In the genomic region with DNA sequence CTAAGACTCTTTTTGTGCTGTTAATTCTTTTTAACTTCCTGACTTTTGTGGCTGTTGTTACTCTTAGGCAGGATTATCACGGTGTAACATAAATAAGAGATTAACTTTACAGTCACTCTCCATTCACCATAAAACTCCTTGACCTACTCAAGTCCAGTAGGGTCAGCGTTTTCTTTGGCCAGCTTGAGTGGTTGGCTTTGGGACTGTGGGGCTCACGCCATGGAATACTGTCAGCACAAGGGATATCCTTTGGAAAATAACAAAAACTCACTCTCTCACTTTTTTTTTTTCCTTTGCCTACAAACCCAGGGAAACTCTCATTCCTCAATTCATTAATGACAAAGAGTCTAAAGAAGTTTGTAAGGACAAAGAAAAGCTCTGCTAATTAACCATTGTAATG, we compare ENCODE assay signal across 22 cellular contexts.
DNase-seq lines count a peak whose midpoint lies in the region; ATAC-seq and TF ChIP-seq lines count a peak whose summit lies in the region.
"Had no signal": no experiment of that assay in that cellular context is flagged by ENCODE, and none has a peak within 500 bp of the region (broad histone marks: within the 10 kb centered on the region; RNA-seq: fewer than 3 reads in every experiment).

No MANE protein-coding gene starts in this region.

- POLR2A ChIA-PET in HEK293T (lab: Yijun Ruan, JAX) = no interaction called here

- no peak overlapping the region for H4K91ac ChIP-seq in H9 (ENCODE audit: insufficient read length, low read depth, low read length)

- no peak overlapping the region for H3T11ph ChIP-seq in H9 (ENCODE audit: low read length)

- no peaks in the 10 kb centered on the region for H3F3A ChIP-seq in neural progenitor cell (ENCODE audit: low read depth)

- peak overlapping the region in 2 of 3 experiments; percentile 76 to 94; a peak in 5 of 7 replicates for H3K27ac Mint-ChIP-seq in H9
- no peak overlapping the region for H3K27ac Mint-ChIP-seq in neural progenitor cell
- no peak overlapping the region for H3K27ac Mint-ChIP-seq in activated T-helper 17 cell treated with anti-CD3 and anti-CD28 coated beads, Interleukin-2, amount 50 U/mL, for 72 hours
- H3K27ac Mint-ChIP-seq: CD4-positive, CD25-positive, alpha-beta regulatory T cell; CD8-positive, alpha-beta memory T cell; IgD-negative memory B cell had no signal

- H3K79me2 ChIP-seq in H9 (ENCODE audit: insufficient read depth, low read length) = no peaks in the 10 kb centered on the region
- no peaks in the 10 kb centered on the region for H3K79me2 ChIP-seq in neural progenitor cell (ENCODE audit: low read depth)

- H3K23ac ChIP-seq in H9 (ENCODE audit: insufficient read length, low read depth, low read length) = no peak overlapping the region

- ATAC-seq in activated T-helper 17 cell treated with anti-CD3 and anti-CD28 coated beads, Interleukin-2, amount 50 U/mL, for 72 hours (replicated peaks) = no peak
- ATAC-seq: GM12878, HepG2 had no signal

- H3K27me3 Mint-ChIP-seq in H9 (ENCODE audit: low read depth) (no peaks in the 10 kb centered on the region), neural progenitor cell (ENCODE audit: insufficient read depth, low read depth) (no peaks in the 10 kb centered on the region)
- H3K27me3 Mint-ChIP-seq in activated T-helper 17 cell treated with anti-CD3 and anti-CD28 coated beads, Interleukin-2, amount 50 U/mL, for 72 hours = no peaks in the 10 kb centered on the region
- H3K27me3 Mint-ChIP-seq: CD4-positive, CD25-positive, alpha-beta regulatory T cell; IgD-negative memory B cell had no signal

- CTCF ChIA-PET in HEK293T (lab: Yijun Ruan, JAX) = no interaction called here

- DNase-seq in H9 (no peak), HEK293T (ENCODE audit: extremely low spot score) (no peak), dermis microvascular lymphatic vessel endothelial cell (ENCODE audit: low read depth in 2 of 2) (peak; percentile 51 to 56), neural progenitor cell (ENCODE audit: low spot score) (peak; percentile 26), GM13976 (ENCODE audit: low spot score) (no peak)
- DNase-seq in activated effector memory CD4-positive, alpha-beta T cell treated with anti-CD3 and anti-CD28 coated beads, Interleukin-2, amount 50 U/mL, for 16 hours = no peak
- DNase-seq: ACHN; BE2C; C1 segment of cervical spinal cord; CD4-positive, CD25-positive, alpha-beta regulatory T cell; CD8-positive, alpha-beta memory T cell; DMS 273 treated with DMSO at 0.1 percent for 48 hours; DMS53; DND-41; EL; GM23248; H7; KBM-7 had no signal

- no peak overlapping the region for H2BK15ac ChIP-seq in H9 (ENCODE audit: low read depth, low read length)

- no peak overlapping the region for H4K5ac ChIP-seq in H9 (ENCODE audit: insufficient read length, low read depth, low read length)

- no peak overlapping the region for H2BK12ac ChIP-seq in H9 (ENCODE audit: insufficient read length, low read depth, low read length)

- in situ Hi-C loops in GM13976 (cut with MboI; ENCODE audit: low sequenced_read_pairs, unreplicated experiment) = no loop called here

- H3K27ac ChIP-seq in H9 (ENCODE audit: insufficient read length, low read depth, low read length) = no peak overlapping the region
- H3K27ac ChIP-seq in neural progenitor cell = no peak overlapping the region
- H3K27ac ChIP-seq: GM23248 had no signal

- H4K20me1 ChIP-seq in H9 (ENCODE audit: control insufficient read depth, insufficient read depth, insufficient read length) (no peaks in the 10 kb centered on the region), neural progenitor cell (ENCODE audit: low read depth) (no peaks in the 10 kb centered on the region)

- WGBS in H9 (ENCODE audit: extremely low coverage, insufficient read length, low lambda C conversion rate) = no CpG with 5 or more reads among the region's 3 CpGs

- H3K4me1 ChIP-seq in H9 (ENCODE audit: insufficient read depth, low read length) (0 out of 2 replicates have a peak, but pooled peaks cover 2% of the 10 kb centered on the region), neural progenitor cell (peaks cover 10% of the 10 kb centered on the region)
- H3K4me1 ChIP-seq: BE2C had no signal

- H3K4me1 Mint-ChIP-seq in H9 = peaks cover 20 to 21% of the 10 kb centered on the region in 2 experiments
- peaks cover 4% of the 10 kb centered on the region for H3K4me1 Mint-ChIP-seq in neural progenitor cell
- H3K4me1 Mint-ChIP-seq in activated T-helper 17 cell treated with anti-CD3 and anti-CD28 coated beads, Interleukin-2, amount 50 U/mL, for 72 hours = no peaks in the 10 kb centered on the region
- H3K4me1 Mint-ChIP-seq: CD4-positive, CD25-positive, alpha-beta regulatory T cell; CD8-positive, alpha-beta memory T cell; IgD-negative memory B cell had no signal

- H3K18ac ChIP-seq in H9 (ENCODE audit: insufficient read length, low read depth, low read length) = no peak overlapping the region

- H2AK5ac ChIP-seq in H9 (ENCODE audit: insufficient read length, low read length) = no peak overlapping the region

- H2BK20ac ChIP-seq in H9 (ENCODE audit: low read depth, low read length, poor library complexity, severe bottlenecking) = no peak overlapping the region

- no peak overlapping the region for H3K9ac ChIP-seq in H9 (ENCODE audit: extremely low read depth, insufficient read length, low read length)
- no peak overlapping the region for H3K9ac ChIP-seq in neural progenitor cell
- H3K9ac ChIP-seq: GM23248 had no signal

- H3K36me3 Mint-ChIP-seq in H9 (ENCODE audit: insufficient read depth in 1 of 3, low read depth in 3 of 3) (no peaks in the 10 kb centered on the region), neural progenitor cell (no peaks in the 10 kb centered on the region)
- no peaks in the 10 kb centered on the region for H3K36me3 Mint-ChIP-seq in activated T-helper 17 cell treated with anti-CD3 and anti-CD28 coated beads, Interleukin-2, amount 50 U/mL, for 72 hours (ENCODE audit: low read depth)
- H3K36me3 Mint-ChIP-seq: CD4-positive, CD25-positive, alpha-beta regulatory T cell; CD8-positive, alpha-beta memory T cell; IgD-negative memory B cell had no signal

- no peak overlapping the region for H3K4me3 ChIP-seq in neural progenitor cell
- H3K4me3 ChIP-seq: GM12878, GM23248 had no signal

- no peak overlapping the region for H4K8ac ChIP-seq in H9 (replicated peaks; ENCODE audit: insufficient read length, low read depth, low read length)

- H3K4me3 Mint-ChIP-seq in H9 = no peak overlapping the region
- no peak overlapping the region for H3K4me3 Mint-ChIP-seq in neural progenitor cell
- H3K4me3 Mint-ChIP-seq in activated T-helper 17 cell treated with anti-CD3 and anti-CD28 coated beads, Interleukin-2, amount 50 U/mL, for 72 hours = no peak overlapping the region
- H3K4me3 Mint-ChIP-seq: CD4-positive, CD25-positive, alpha-beta regulatory T cell; CD8-positive, alpha-beta memory T cell; IgD-negative memory B cell had no signal

- H3K27me3 ChIP-seq in H9 (ENCODE audit: insufficient read depth, low read length) (no peaks in the 10 kb centered on the region), neural progenitor cell (no peaks in the 10 kb centered on the region)
- H3K27me3 ChIP-seq: BE2C had no signal

- H3K14ac ChIP-seq in H9 (ENCODE audit: insufficient read depth, low read length) = no peak overlapping the region

- no peaks in the 10 kb centered on the region for H3K79me1 ChIP-seq in H9 (ENCODE audit: insufficient read depth, low read depth, low read length, poor library complexity, severe bottlenecking)

- H3K23me2 ChIP-seq in H9 (ENCODE audit: insufficient read length, low read depth, low read length, poor library complexity, severe bottlenecking) = no peaks in the 10 kb centered on the region

- no peak overlapping the region for H2BK5ac ChIP-seq in H9 (ENCODE audit: insufficient read length, low read length)

- no peak overlapping the region for H3K4ac ChIP-seq in H9 (ENCODE audit: low read depth, low read length)

- no peak overlapping the region for H2BK120ac ChIP-seq in H9 (ENCODE audit: low read depth, low read length, poor library complexity, severe bottlenecking)

- H3K4me2 ChIP-seq in H9 (ENCODE audit: insufficient read depth, insufficient read length, low read length) (no peak overlapping the region), neural progenitor cell (no peak overlapping the region)

- no peaks in the 10 kb centered on the region for H3K9me3 Mint-ChIP-seq in H9
- H3K9me3 Mint-ChIP-seq in neural progenitor cell = peaks cover 2% of the 10 kb centered on the region
- H3K9me3 Mint-ChIP-seq in activated T-helper 17 cell treated with anti-CD3 and anti-CD28 coated beads, Interleukin-2, amount 50 U/mL, for 72 hours = no peaks in the 10 kb centered on the region

- no peak overlapping the region for H3K56ac ChIP-seq in H9 (ENCODE audit: insufficient read length, low read depth, low read length)

- H3K9me3 ChIP-seq in H9 (ENCODE audit: control insufficient read depth, low read depth, low read length) = no peaks in the 10 kb centered on the region
- H3K9me3 ChIP-seq in neural progenitor cell (ENCODE audit: low read depth) = no peaks in the 10 kb centered on the region
- H3K9me3 ChIP-seq: BE2C had no signal

- no peak overlapping the region for H2AFZ ChIP-seq in H9 (ENCODE audit: low read length)
- no peak overlapping the region for H2AFZ ChIP-seq in neural progenitor cell (replicated peaks)
- H2AFZ ChIP-seq: GM23248 had no signal

- no peaks in the 10 kb centered on the region for H3K36me3 ChIP-seq in neural progenitor cell
- H3K36me3 ChIP-seq: BE2C had no signal

- TF ChIP-seq CTCF in H9 (conservative IDR thresholded peaks at IDR 0.05) (no peak), neural progenitor cell (IDR thresholded peaks at IDR 0.05) (no peak), GM13976 (IDR thresholded peaks at IDR 0.05; ENCODE audit: borderline replicate concordance, control extremely low read depth, extremely low read depth, insufficient read depth, missing control alignments) (no peak)

TF ChIP-seq in HEK293T, 16 proteins besides CTCF, POLR2A, EP300 and RAD21:
- TF ChIP-seq LEF1 (IDR thresholded peaks at IDR 0.05; ENCODE audit: borderline replicate concordance) = no peak
- TF ChIP-seq SP1 (IDR thresholded peaks at IDR 0.05) = no peak
- TF ChIP-seq, protein P1, sequence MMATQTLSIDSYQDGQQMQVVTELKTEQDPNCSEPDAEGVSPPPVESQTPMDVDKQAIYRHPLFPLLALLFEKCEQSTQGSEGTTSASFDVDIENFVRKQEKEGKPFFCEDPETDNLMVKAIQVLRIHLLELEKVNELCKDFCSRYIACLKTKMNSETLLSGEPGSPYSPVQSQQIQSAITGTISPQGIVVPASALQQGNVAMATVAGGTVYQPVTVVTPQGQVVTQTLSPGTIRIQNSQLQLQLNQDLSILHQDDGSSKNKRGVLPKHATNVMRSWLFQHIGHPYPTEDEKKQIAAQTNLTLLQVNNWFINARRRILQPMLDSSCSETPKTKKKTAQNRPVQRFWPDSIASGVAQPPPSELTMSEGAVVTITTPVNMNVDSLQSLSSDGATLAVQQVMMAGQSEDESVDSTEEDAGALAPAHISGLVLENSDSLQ (IDR thresholded peaks at IDR 0.05) = 0 out of 2 replicates have a peak, but pooled peaks have one; percentile 2
- TF ChIP-seq FOXM1 (IDR thresholded peaks at IDR 0.05; ENCODE audit: borderline replicate concordance) = no peak
- no peak for TF ChIP-seq FOXA1 (IDR thresholded peaks at IDR 0.05)

Comparison
In these comparisons a context has a peak if more than half of its experiments do, and no peak if none do; other contexts are left out.
1. DNase-seq: peak in dermis microvascular lymphatic vessel endothelial cell (2 of 2) and neural progenitor cell (single experiment); none in H9 (single experiment), HEK293T (single experiment), activated effector memory CD4-positive, alpha-beta T cell treated with anti-CD3 and anti-CD28 coated beads, Interleukin-2, amount 50 U/mL, for 16 hours (single experiment) and GM13976 (single experiment).
2. H3K27ac Mint-ChIP-seq: peak in H9 (2 of 3); none in neural progenitor cell (single experiment) and activated T-helper 17 cell treated with anti-CD3 and anti-CD28 coated beads, Interleukin-2, amount 50 U/mL, for 72 hours (single experiment).